In the genomic region with DNA sequence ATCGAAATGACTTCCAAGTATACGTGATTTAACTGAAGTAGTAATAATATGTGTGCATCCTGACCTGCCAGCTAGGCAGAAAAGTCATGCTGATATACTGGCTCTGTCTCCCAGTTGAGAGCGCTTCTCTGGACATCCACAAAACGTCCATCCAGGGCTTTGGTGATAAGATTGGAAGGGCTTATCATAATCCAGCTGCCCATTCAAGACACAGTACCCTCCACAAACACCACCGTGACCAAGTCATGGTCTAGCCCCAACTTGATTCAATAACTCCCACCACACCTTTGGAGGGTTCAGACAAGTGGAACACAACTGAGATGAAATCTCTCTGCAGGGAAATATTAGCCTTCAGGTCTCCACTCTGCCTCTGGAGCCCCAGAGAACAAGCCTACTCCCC, we compare ENCODE assay signal across 10 cellular contexts.
DNase-seq lines count a peak whose midpoint lies in the region; ATAC-seq, FAIRE-seq and TF ChIP-seq lines count a peak whose summit lies in the region.
"Had no signal": no experiment of that assay in that cellular context is flagged by ENCODE, and none has a peak within 500 bp of the region (broad histone marks: within the 10 kb centered on the region; RNA-seq: fewer than 3 reads in every experiment).

No MANE protein-coding gene starts in this region.

- no peak for ATAC-seq in activated B cell treated with CpG ODN at 0.5 μM for 24 hours (ENCODE audit: low read depth)
- ATAC-seq in stimulated activated effector memory CD8-positive, alpha-beta T cell treated with anti-CD3 and anti-CD28 coated beads, Interleukin-12 subunit alpha, Interleukin-12 subunit beta, amount 100 ng/mL, for 72 hours: no peak
- no peak for ATAC-seq in HG02798 (IDR thresholded peaks at IDR 0.05; ENCODE audit: poor library complexity, unreplicated experiment)

- H3K27ac ChIP-seq in esophagus squamous epithelium (peak overlapping the region; percentile 75 to 96 (median 92)), A673 (ENCODE audit: low read depth, low read length, poor library complexity, severe bottlenecking) (no peak overlapping the region)
- H3K27ac ChIP-seq: foreskin keratinocyte had no signal

- H3K36me3 ChIP-seq in esophagus squamous epithelium (no peaks in the 10 kb centered on the region), A673 (ENCODE audit: insufficient read depth, low read length, poor library complexity, severe bottlenecking) (no peaks in the 10 kb centered on the region)

- POLR2A ChIA-PET in activated B cell treated with CpG ODN at 0.5 μM for 24 hours (lab: Charles Lee) (interaction anchor here (13.1 kb wide), 1 partner anchor 42 kb away, joined by 547 read pairs; no protein-coding TSS in a partner anchor), A673 (lab: Charles Lee; ENCODE audit: low non-redundant PET) (no interaction called here)

- peaks cover 59 to 95% (median 85%) of the 10 kb centered on the region in 3 donors for H3K4me1 ChIP-seq in esophagus squamous epithelium
- H3K4me1 ChIP-seq in A673 (ENCODE audit: insufficient read depth, low read length, poor library complexity, severe bottlenecking): no peaks in the 10 kb centered on the region

- H3K27me3 Mint-ChIP-seq in activated B cell treated with CpG ODN at 0.5 μM for 24 hours: peaks cover 2% of the 10 kb centered on the region

- H3K4me1 Mint-ChIP-seq in activated B cell treated with CpG ODN at 0.5 μM for 24 hours: peaks cover 95% of the 10 kb centered on the region
- H3K4me1 Mint-ChIP-seq in stimulated activated effector memory CD8-positive, alpha-beta T cell treated with anti-CD3 and anti-CD28 coated beads, Interleukin-12 subunit alpha, Interleukin-12 subunit beta, amount 100 ng/mL, for 72 hours: peaks cover 93% of the 10 kb centered on the region

- H3K4me3 ChIP-seq in esophagus squamous epithelium: no peak overlapping the region
- no peak overlapping the region for H3K4me3 ChIP-seq in A673 (ENCODE audit: low read depth, low read length, poor library complexity, severe bottlenecking)
- H3K4me3 ChIP-seq: mucosa of descending colon had no signal

- H3K36me3 Mint-ChIP-seq in activated B cell treated with CpG ODN at 0.5 μM for 24 hours (ENCODE audit: low read depth): peaks cover 7% of the 10 kb centered on the region
- peaks cover 34% of the 10 kb centered on the region for H3K36me3 Mint-ChIP-seq in stimulated activated effector memory CD8-positive, alpha-beta T cell treated with anti-CD3 and anti-CD28 coated beads, Interleukin-12 subunit alpha, Interleukin-12 subunit beta, amount 100 ng/mL, for 72 hours

- no TSS peak for BruUV-seq in A673 (replicated peaks; lab: Mats Ljungman, UMichigan)

- CTCF ChIA-PET in activated B cell treated with CpG ODN at 0.5 μM for 24 hours (lab: Charles Lee) (interaction anchor here (0.9 to 15.6 kb wide), 6 partner anchors 15 to 135 kb away, joined by 3 to 397 read pairs (median 14); no protein-coding TSS in a partner anchor), A673 (lab: Charles Lee) (no interaction called here)

- no peaks in the 10 kb centered on the region for H3K9me3 Mint-ChIP-seq in activated B cell treated with CpG ODN at 0.5 μM for 24 hours
- no peaks in the 10 kb centered on the region for H3K9me3 Mint-ChIP-seq in stimulated activated effector memory CD8-positive, alpha-beta T cell treated with anti-CD3 and anti-CD28 coated beads, Interleukin-12 subunit alpha, Interleukin-12 subunit beta, amount 100 ng/mL, for 72 hours

- H3K27me3 ChIP-seq in esophagus squamous epithelium (no peaks in the 10 kb centered on the region), A673 (replicated peaks; ENCODE audit: insufficient read depth, low read depth, low read length, poor library complexity) (no peaks in the 10 kb centered on the region)
- H3K27me3 ChIP-seq: foreskin keratinocyte had no signal

- H3K4me3 Mint-ChIP-seq in activated B cell treated with CpG ODN at 0.5 μM for 24 hours: peak overlapping the region; percentile 5
- H3K4me3 Mint-ChIP-seq in stimulated activated effector memory CD8-positive, alpha-beta T cell treated with anti-CD3 and anti-CD28 coated beads, Interleukin-12 subunit alpha, Interleukin-12 subunit beta, amount 100 ng/mL, for 72 hours: no peak overlapping the region

- H3K27ac Mint-ChIP-seq in activated B cell treated with CpG ODN at 0.5 μM for 24 hours: peak overlapping the region; percentile 57
- peak overlapping the region; percentile 30 for H3K27ac Mint-ChIP-seq in stimulated activated effector memory CD8-positive, alpha-beta T cell treated with anti-CD3 and anti-CD28 coated beads, Interleukin-12 subunit alpha, Interleukin-12 subunit beta, amount 100 ng/mL, for 72 hours

- intact Hi-C loops in activated B cell treated with CpG ODN at 0.5 μM for 24 hours (cut with micrococcal nuclease) (loop anchor here (1.0 to 10.0 kb wide), 5 partner anchors 31 to 903 kb away; a partner anchor contains a TSS), esophagus squamous epithelium (cut with DNase I) (loop anchor here (5.0 to 10.0 kb wide), 2 partner anchors 39 to 137 kb away; no protein-coding TSS in a partner anchor), A673 (cut with micrococcal nuclease; ENCODE audit: unreplicated experiment) (loop anchor here (5.0 kb wide), 1 partner anchor 39 kb away; no protein-coding TSS in a partner anchor)

- H3K9me3 ChIP-seq in esophagus squamous epithelium: no peaks in the 10 kb centered on the region
- no peaks in the 10 kb centered on the region for H3K9me3 ChIP-seq in A673 (ENCODE audit: low read depth, low read length, poor library complexity, severe bottlenecking)
- H3K9me3 ChIP-seq: mucosa of descending colon had no signal

- FAIRE-seq in GM12891 (lab: Jason Lieb, UNC): peak; percentile 31

- 53 to 67% methylated on average over 4 to 5 of the region's 5 CpGs for WGBS in esophagus squamous epithelium, 2 donors

- no peak for TF ChIP-seq CTCF in activated B cell treated with CpG ODN at 0.5 μM for 24 hours (IDR thresholded peaks at IDR 0.05)
- no peak for TF ChIP-seq CTCF in esophagus squamous epithelium (IDR thresholded peaks at IDR 0.05)
- no peak for TF ChIP-seq CTCF in A673 (conservative IDR thresholded peaks at IDR 0.05; ENCODE audit: low read depth, low read length)

- TF ChIP-seq POLR2A in GM12891 (IDR thresholded peaks at IDR 0.05; ENCODE audit: low read depth, low read length): no peak
- no peak for TF ChIP-seq POLR2A in esophagus squamous epithelium (IDR thresholded peaks at IDR 0.05)

- no peak for DNase-seq in GM12891 (ENCODE audit: insufficient read length, low spot score)
- no peak for DNase-seq in activated B cell treated with CpG ODN at 0.5 μM for 24 hours
- no peak for DNase-seq in esophagus squamous epithelium (lab: John Stamatoyannopoulos, UW)
- DNase-seq in stimulated activated effector memory CD8-positive, alpha-beta T cell treated with anti-CD3 and anti-CD28 coated beads, Interleukin-12 subunit alpha, Interleukin-12 subunit beta, amount 100 ng/mL, for 72 hours (ENCODE audit: low spot score in 2 of 2): no peak
- no peak for DNase-seq in NCI-H510A (lab: John Stamatoyannopoulos, UW)
- DNase-seq in A673 (ENCODE audit: low spot score): no peak
- DNase-seq in NCI-H748 (lab: John Stamatoyannopoulos, UW; ENCODE audit: unreplicated experiment): no peak

TF ChIP-seq in GM12891, 5 proteins besides CTCF, POLR2A, EP300 and RAD21:
- no peak for TF ChIP-seq POU2F2 (IDR thresholded peaks at IDR 0.05; ENCODE audit: low read depth, low read length)
- no peak for TF ChIP-seq PAX5 (IDR thresholded peaks at IDR 0.05; ENCODE audit: insufficient read depth, low read length, severe bottlenecking)
- no peak for TF ChIP-seq TAF1 (IDR thresholded peaks at IDR 0.05; ENCODE audit: low read depth, low read length)
- TF ChIP-seq POLR2AphosphoS5 (IDR thresholded peaks at IDR 0.05; ENCODE audit: low read depth, low read length): no peak
- TF ChIP-seq SPI1 (IDR thresholded peaks at IDR 0.05; ENCODE audit: low read depth, low read length): no peak
